8 cellular contexts compared by ENCODE assay signal in genomic region chr20:32207626-32208498, GRCh38. TPM values are rescaled to one million over a fixed set of nuclear protein-coding genes. Genes with fewer than 3 reads are reported as not detected.
DNase-seq lines count a peak whose midpoint lies in the region; ATAC-seq and TF ChIP-seq lines count a peak whose summit lies in the region.

A gene with protein sequence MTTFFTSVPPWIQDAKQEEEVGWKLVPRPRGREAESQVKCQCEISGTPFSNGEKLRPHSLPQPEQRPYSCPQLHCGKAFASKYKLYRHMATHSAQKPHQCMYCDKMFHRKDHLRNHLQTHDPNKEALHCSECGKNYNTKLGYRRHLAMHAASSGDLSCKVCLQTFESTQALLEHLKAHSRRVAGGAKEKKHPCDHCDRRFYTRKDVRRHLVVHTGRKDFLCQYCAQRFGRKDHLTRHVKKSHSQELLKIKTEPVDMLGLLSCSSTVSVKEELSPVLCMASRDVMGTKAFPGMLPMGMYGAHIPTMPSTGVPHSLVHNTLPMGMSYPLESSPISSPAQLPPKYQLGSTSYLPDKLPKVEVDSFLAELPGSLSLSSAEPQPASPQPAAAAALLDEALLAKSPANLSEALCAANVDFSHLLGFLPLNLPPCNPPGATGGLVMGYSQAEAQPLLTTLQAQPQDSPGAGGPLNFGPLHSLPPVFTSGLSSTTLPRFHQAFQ (minus strand): TSS chr20:32207743. CDS start chr20:32202178, 5,565 bp downstream.
Gene POFUT1 (plus strand): TSS chr20:32207880. CDS start chr20:32207942, 62 bp downstream.

- H3K9me3 Mint-ChIP-seq in activated naive CD8-positive, alpha-beta T cell treated with anti-CD3 and anti-CD28 coated beads, Interleukin-2, amount 10 ng/mL, durations not matched to agents 7 days and 5 days, result no peaks in the 10 kb centered on the region
- no peaks in the 10 kb centered on the region for H3K9me3 Mint-ChIP-seq in type B pancreatic cell

- H3K4me3 Mint-ChIP-seq in activated naive CD8-positive, alpha-beta T cell treated with anti-CD3 and anti-CD28 coated beads, Interleukin-2, amount 10 ng/mL, durations not matched to agents 7 days and 5 days, result peak within 1 kb of the TSS; percentile 97
- H3K4me3 Mint-ChIP-seq in type B pancreatic cell, result peak within 1 kb of the TSS; percentile 99

- peak within 1 kb of the TSS; percentile 91 for H3K27ac Mint-ChIP-seq in activated naive CD8-positive, alpha-beta T cell treated with anti-CD3 and anti-CD28 coated beads, Interleukin-2, amount 10 ng/mL, durations not matched to agents 7 days and 5 days
- peak within 1 kb of the TSS; percentile 97 for H3K27ac Mint-ChIP-seq in type B pancreatic cell

- intact Hi-C loops in cardiac septum (cut with DNase I) (loop anchor here (2.0 to 5.0 kb wide), 4 partner anchors 69 to 269 kb away; partner anchors contain the start of genes ASXL1, KIF3B and TM9SF4), posterior cingulate gyrus (cut with DNase I) (loop anchor here (1.0 to 10.0 kb wide), 5 partner anchors 69 to 383 kb away; partner anchors contain the start of genes ASXL1, KIF3B and TM9SF4)

- H3K4me1 Mint-ChIP-seq in activated naive CD8-positive, alpha-beta T cell treated with anti-CD3 and anti-CD28 coated beads, Interleukin-2, amount 10 ng/mL, durations not matched to agents 7 days and 5 days, result peaks cover 59% of the 10 kb centered on the region
- H3K4me1 Mint-ChIP-seq in type B pancreatic cell (ENCODE audit: unreplicated experiment), result peaks cover 54% of the 10 kb centered on the region

- TF ChIP-seq CTCF in GM12874 (IDR thresholded peaks at IDR 0.05; ENCODE audit: insufficient read depth, low read depth, low read length), result 0 out of 2 replicates have a peak, but pooled peaks have one; percentile 17
- TF ChIP-seq CTCF in type B pancreatic cell (conservative IDR thresholded peaks at IDR 0.05), result peak; percentile 45

- H3K36me3 Mint-ChIP-seq in activated naive CD8-positive, alpha-beta T cell treated with anti-CD3 and anti-CD28 coated beads, Interleukin-2, amount 10 ng/mL, durations not matched to agents 7 days and 5 days, result peaks cover 8% of the 10 kb centered on the region
- peaks cover 6% of the 10 kb centered on the region for H3K36me3 Mint-ChIP-seq in type B pancreatic cell

- POLR2A ChIA-PET in activated naive CD8-positive, alpha-beta T cell treated with anti-CD3 and anti-CD28 coated beads, Interleukin-2, amount 10 ng/mL, durations not matched to agents 7 days and 5 days (lab: Charles Lee), result interaction anchor here (0.7 kb wide), 1 partner anchor 403 kb away, joined by 3 read pairs; no protein-coding TSS in a partner anchor

- H3K27me3 Mint-ChIP-seq in activated naive CD8-positive, alpha-beta T cell treated with anti-CD3 and anti-CD28 coated beads, Interleukin-2, amount 10 ng/mL, durations not matched to agents 7 days and 5 days, result no peaks in the 10 kb centered on the region
- no peaks in the 10 kb centered on the region for H3K27me3 Mint-ChIP-seq in type B pancreatic cell

- peak; percentile 42 for DNase-seq in NCI-H1048 (lab: John Stamatoyannopoulos, UW)
- peak; percentile 80 to 90 for DNase-seq in SW 1271 (lab: John Stamatoyannopoulos, UW)
- peak; percentile 95 for DNase-seq in activated naive CD8-positive, alpha-beta T cell treated with anti-CD3 and anti-CD28 coated beads, Interleukin-2, amount 10 ng/mL, durations not matched to agents 7 days and 5 days
- peak; percentile 96 for DNase-seq in cardiac septum (ENCODE audit: low spot score)
- peak; percentile 85 to 98 (median 88) for DNase-seq in posterior cingulate gyrus
- DNase-seq in type B pancreatic cell (ENCODE audit: extremely low spot score, unreplicated experiment), result peak; percentile 96

- ATAC-seq in HG02610 (IDR thresholded peaks at IDR 0.05; ENCODE audit: unreplicated experiment), result peak; percentile 90
- peak; percentile 97 for ATAC-seq in activated naive CD8-positive, alpha-beta T cell treated with anti-CD3 and anti-CD28 coated beads, Interleukin-2, amount 10 ng/mL, durations not matched to agents 7 days and 5 days (ENCODE audit: low read depth)

RNA-seq across cellular contexts. Expression of the first gene that starts in this region (rescaled TPM):
- 10 to 100 TPM; 20.4 to 20.8 TPM for total RNA-seq in activated naive CD8-positive, alpha-beta T cell treated with anti-CD3 and anti-CD28 coated beads, Interleukin-2, amount 10 ng/mL, durations not matched to agents 7 days and 5 days
- 8.5 TPM for total RNA-seq in cardiac septum
- 52.1 and 52.7 TPM in 2 replicates for total RNA-seq in type B pancreatic cell (ENCODE audit: low replicate concordance)

RNA-seq across cellular contexts. Expression of gene POFUT1, which starts in this region (rescaled TPM):
- total RNA-seq in activated naive CD8-positive, alpha-beta T cell treated with anti-CD3 and anti-CD28 coated beads, Interleukin-2, amount 10 ng/mL, durations not matched to agents 7 days and 5 days, result 10 to 100 TPM; 23.9 to 24.2 TPM
- total RNA-seq in cardiac septum (22.6 TPM), type B pancreatic cell (ENCODE audit: low replicate concordance) (48.9 and 55.8 TPM in 2 replicates)

Comparison
In these comparisons a context has a peak if more than half of its experiments do, and no peak if none do; other contexts are left out.
1. Peak in every context shown above with its lines: DNase-seq and ATAC-seq.
2. DNase-seq: peak in every context shown above with its lines; median percentile 96 in cardiac septum; 96 in type B pancreatic cell; 95 in activated naive CD8-positive, alpha-beta T cell treated with anti-CD3 and anti-CD28 coated beads, Interleukin-2, amount 10 ng/mL, durations not matched to agents 7 days and 5 days; 88 in posterior cingulate gyrus; 85 in SW 1271; 42 in NCI-H1048.